17 cellular contexts compared by ENCODE assay signal in the genomic region with DNA sequence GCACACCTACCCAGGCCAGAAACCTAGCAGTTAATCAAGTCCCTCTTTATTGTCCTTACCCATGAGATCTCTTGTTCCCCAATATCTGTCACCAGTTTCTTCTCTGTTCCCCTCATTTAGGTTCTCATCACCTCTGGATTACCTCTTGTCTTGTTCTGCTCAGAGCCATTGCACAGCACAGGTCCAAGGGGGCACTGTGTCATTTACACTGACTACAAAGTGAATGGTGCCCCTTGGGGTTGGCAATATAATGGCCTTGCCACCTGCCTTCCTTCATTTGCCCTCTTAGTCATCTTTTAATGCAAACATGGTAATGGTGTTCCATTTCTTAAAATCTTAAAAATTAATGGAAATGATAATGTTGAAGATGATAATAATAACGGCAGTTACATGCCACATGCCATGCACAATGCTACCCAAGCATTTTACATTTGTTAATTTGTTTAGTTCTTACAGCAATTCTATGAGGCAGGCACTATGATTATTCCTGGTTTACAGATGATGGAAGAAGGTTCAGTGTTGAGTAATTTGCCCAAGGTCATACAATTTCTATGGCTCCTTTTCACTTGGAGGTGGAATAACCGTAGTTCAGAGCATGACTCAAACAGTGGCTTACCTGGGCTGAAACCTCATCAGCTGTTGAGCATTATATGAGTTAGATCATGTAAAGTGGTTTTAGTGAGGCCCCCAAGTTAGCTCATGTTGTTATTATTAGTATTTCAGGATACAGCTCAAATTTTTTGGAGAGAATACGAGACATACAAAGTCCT.
"Had no signal": no experiment of that assay in that cellular context is flagged by ENCODE, and none has a peak within 500 bp of the region (broad histone marks: within the 10 kb centered on the region; RNA-seq: fewer than 3 reads in every experiment).

No MANE protein-coding gene starts in this region.

- H3K4me3 Mint-ChIP-seq: activated naive CD8-positive, alpha-beta T cell; immature natural killer cell; nephron progenitor cell had no signal

- H3K27me3 ChIP-seq: body of pancreas, sigmoid colon, stomach, testis had no signal

- H3K4me3 ChIP-seq: body of pancreas, sigmoid colon, stomach, testis had no signal

- H3K36me3 ChIP-seq: sigmoid colon, stomach had no signal

- DNase-seq: activated CD4-positive, alpha-beta T cell treated with anti-CD3 and anti-CD28 coated beads, Interleukin-2, amount 50 U/mL, for 1 hour; activated CD8-positive, alpha-beta memory T cell treated with anti-CD3 and anti-CD28 coated beads for 24 hours; activated gamma-delta T cell treated with Interleukin-2 at 50 U/mL for 16 hours; amniotic stem cell; body of pancreas; cortex of kidney; effector CD8-positive, alpha-beta T cell; foreskin melanocyte; head of caudate nucleus; immature natural killer cell; nephron progenitor cell; sigmoid colon; stimulated activated CD4-positive, alpha-beta T cell treated with anti-CD3 and anti-CD28 coated beads, Interleukin-2, amount 100 ng/mL, for 24 hours; stomach; testis had no signal

- H3K27ac Mint-ChIP-seq: activated naive CD8-positive, alpha-beta T cell; immature natural killer cell; nephron progenitor cell had no signal

- H3K27ac ChIP-seq: body of pancreas, sigmoid colon, stomach, testis had no signal

- H3K36me3 Mint-ChIP-seq: immature natural killer cell had no signal

- H3K9me3 ChIP-seq: body of pancreas, sigmoid colon, stomach, testis had no signal

- ATAC-seq: activated CD4-positive, CD25-positive, alpha-beta regulatory T cell treated with anti-CD3 and anti-CD28 coated beads, Interleukin-2, amount 50 U/mL, for 24 hours; body of pancreas had no signal

- H3K27me3 Mint-ChIP-seq: activated naive CD8-positive, alpha-beta T cell had no signal
